In the genomic region with DNA sequence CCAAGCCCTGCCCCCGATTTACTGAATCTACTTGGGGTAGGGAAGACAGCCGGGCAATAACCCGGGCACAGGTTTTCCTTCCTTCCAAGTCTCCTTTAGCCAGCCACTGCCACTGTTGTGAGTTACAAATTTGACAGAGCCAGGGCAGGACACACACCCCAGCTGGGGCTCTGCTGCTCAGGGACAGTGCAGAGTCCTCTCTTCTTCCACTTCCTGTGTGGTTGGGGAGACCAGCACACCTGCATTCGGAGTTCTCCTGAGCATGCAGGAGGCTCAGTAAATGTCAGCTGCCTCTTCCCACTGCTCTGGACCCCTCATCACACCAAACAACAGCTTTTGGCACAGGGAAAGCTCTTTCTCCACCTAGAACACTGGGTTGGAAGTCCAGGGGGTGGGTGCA, we compare ENCODE assay signal across 22 cellular contexts. TPM values are rescaled to one million over a fixed set of nuclear protein-coding genes. Genes with fewer than 3 reads are reported as not detected.
DNase-seq lines count a peak whose midpoint lies in the region; ATAC-seq, FAIRE-seq and TF ChIP-seq lines count a peak whose summit lies in the region.
"Had no signal": no experiment of that assay in that cellular context is flagged by ENCODE, and none has a peak within 500 bp of the region (broad histone marks: within the 10 kb centered on the region; RNA-seq: fewer than 3 reads in every experiment).

No MANE protein-coding gene starts in this region.

- no peaks in the 10 kb centered on the region for H3K9me3 ChIP-seq in neutrophil
- H3K9me3 ChIP-seq: HAP-1 had no signal

- H3K4me3 ChIP-seq in neutrophil (ENCODE audit: low read depth in 1 of 2, low read length in 1 of 2): no peak overlapping the region
- H3K4me3 ChIP-seq: cardiac muscle cell, dorsolateral prefrontal cortex, HAP-1 had no signal

- H3K36me3 Mint-ChIP-seq in activated B cell treated with CpG ODN at 0.5 μM for 24 hours (ENCODE audit: low read depth): no peaks in the 10 kb centered on the region
- H3K36me3 Mint-ChIP-seq: CD8-positive, alpha-beta memory T cell; mesothelial cell of epicardium had no signal

- peak overlapping the region; percentile 15 for H3K4me3 Mint-ChIP-seq in activated B cell treated with CpG ODN at 0.5 μM for 24 hours
- H3K4me3 Mint-ChIP-seq: CD8-positive, alpha-beta memory T cell; mesothelial cell of epicardium had no signal

- FAIRE-seq in HTR-8/SVneo (lab: Jason Lieb, UNC): no peak

- H3K27ac Mint-ChIP-seq in activated B cell treated with CpG ODN at 0.5 μM for 24 hours: no peak overlapping the region
- H3K27ac Mint-ChIP-seq: CD8-positive, alpha-beta memory T cell; mesothelial cell of epicardium had no signal

- ATAC-seq in GM19452 (IDR thresholded peaks at IDR 0.05; ENCODE audit: unreplicated experiment) (peak; percentile 64), HG03460 (IDR thresholded peaks at IDR 0.05; ENCODE audit: unreplicated experiment) (peak; percentile 55), activated B cell treated with CpG ODN at 0.5 μM for 24 hours (ENCODE audit: low read depth) (peak; percentile 54)
- ATAC-seq: esophagus mucosa had no signal

- H3K4me1 Mint-ChIP-seq in activated B cell treated with CpG ODN at 0.5 μM for 24 hours: peaks cover 87% of the 10 kb centered on the region
- H3K4me1 Mint-ChIP-seq: CD8-positive, alpha-beta memory T cell had no signal

- intact Hi-C loops in activated B cell treated with CpG ODN at 0.5 μM for 24 hours (cut with micrococcal nuclease): no loop called here

- no peaks in the 10 kb centered on the region for H3K9me3 Mint-ChIP-seq in activated B cell treated with CpG ODN at 0.5 μM for 24 hours
- H3K9me3 Mint-ChIP-seq: CD8-positive, alpha-beta memory T cell; mesothelial cell of epicardium had no signal

- TF ChIP-seq CTCF in activated B cell treated with CpG ODN at 0.5 μM for 24 hours (IDR thresholded peaks at IDR 0.05) (no peak), neutrophil (IDR thresholded peaks at IDR 0.05) (no peak)

- peaks cover 53% of the 10 kb centered on the region for H3K36me3 ChIP-seq in neutrophil
- H3K36me3 ChIP-seq: cardiac muscle cell, HAP-1 had no signal

- POLR2A ChIA-PET in activated B cell treated with CpG ODN at 0.5 μM for 24 hours (lab: Charles Lee): interaction anchor here (0.7 to 1.8 kb wide), 5 partner anchors 17 to 232 kb away, joined by 3 to 5 read pairs (median 4); no protein-coding TSS in a partner anchor

- CTCF ChIA-PET in activated B cell treated with CpG ODN at 0.5 μM for 24 hours (lab: Charles Lee): interaction anchor here (1.0 kb wide), 1 partner anchor 77 kb away, joined by 4 read pairs; no protein-coding TSS in a partner anchor

- no peaks in the 10 kb centered on the region for H3K27me3 Mint-ChIP-seq in activated B cell treated with CpG ODN at 0.5 μM for 24 hours

- peaks cover 46 to 65% of the 10 kb centered on the region in 2 experiments for H3K4me1 ChIP-seq in neutrophil (ENCODE audit: control insufficient read depth in 1 of 2, insufficient read depth in 1 of 2, low read depth in 1 of 2, low read length in 1 of 2)
- H3K4me1 ChIP-seq: HAP-1 had no signal

- peaks cover 3% of the 10 kb centered on the region for H3K27me3 ChIP-seq in neutrophil
- H3K27me3 ChIP-seq: cardiac muscle cell had no signal

- peak overlapping the region; percentile 67 for H3K27ac ChIP-seq in neutrophil
- H3K27ac ChIP-seq: cardiac muscle cell, RWPE1 had no signal

- no peak for DNase-seq in activated B cell treated with CpG ODN at 0.5 μM for 24 hours
- DNase-seq in effector CD8-positive, alpha-beta T cell (lab: John Stamatoyannopoulos, UW): no peak
- no peak for DNase-seq in activated T-cell treated with anti-CD3 and anti-CD28 coated beads, Interleukin-2, amount 50 U/mL, for 1 hour
- DNase-seq in stimulated activated CD4-positive, alpha-beta T cell treated with anti-CD3 and anti-CD28 coated beads, Interleukin-15, amount 100 ng/mL, for 24 hours: no peak
- no peak for DNase-seq in HTR-8/SVneo (ENCODE audit: insufficient read length, low spot score)
- DNase-seq: activated CD4-positive, alpha-beta T cell treated with anti-CD3 and anti-CD28 coated beads, Interleukin-2, amount 50 U/mL, for 1 hour; amniotic stem cell; CD8-positive, alpha-beta memory T cell; dorsolateral prefrontal cortex; IMR-90; NCI-H1930; NCI-H345; NK-92 treated with Interleukin-12 subunit alpha and Interleukin-12 subunit beta, amount 100 ng/mL, for 24 hours; stimulated activated CD4-positive, alpha-beta T cell treated with anti-CD3 and anti-CD28 coated beads, Interleukin-12 subunit alpha, Interleukin-12 subunit beta, amount 100 ng/mL, for 4 hours had no signal

RNA-seq across cellular contexts. Expression of gene CHST15, which starts 21.3 kb away (rescaled TPM):
- 12.1 and 13.8 TPM in 2 replicates for total RNA-seq in activated B cell treated with CpG ODN at 0.5 μM for 24 hours
